In genomic region chr9:131001990-131002389, GRCh38 we compare ENCODE assay signal across 23 cellular contexts. TPM values are rescaled to one million over a fixed set of nuclear protein-coding genes. Genes with fewer than 3 reads are reported as not detected.
"Had no signal": no experiment of that assay in that cellular context is flagged by ENCODE, and none has a peak within 500 bp of the region (broad histone marks: within the 10 kb centered on the region; RNA-seq: fewer than 3 reads in every experiment).

No MANE protein-coding gene starts in this region.

- H3K4me3 ChIP-seq: colonic mucosa, coronary artery, dorsolateral prefrontal cortex, esophagus muscularis mucosa, esophagus squamous epithelium, gastrocnemius medialis, gastroesophageal sphincter, heart left ventricle, heart right ventricle had no signal

- H3K27ac ChIP-seq: colonic mucosa, coronary artery, dorsolateral prefrontal cortex, epithelial cell of prostate, esophagus muscularis mucosa, esophagus squamous epithelium, foreskin keratinocyte, gastrocnemius medialis, gastroesophageal sphincter, heart left ventricle, heart right ventricle had no signal

- DNase-seq: colonic mucosa; cortex of kidney; dermis blood vessel endothelial cell; dorsolateral prefrontal cortex; effector CD4-positive, alpha-beta T cell; effector CD8-positive, alpha-beta T cell; effector memory CD4-positive, alpha-beta T cell; effector memory CD8-positive, alpha-beta T cell; erythroblast; esophagus squamous epithelium; foreskin fibroblast; foreskin keratinocyte; foreskin melanocyte; gastrocnemius medialis; glutamatergic neuron; head of caudate nucleus; heart right ventricle had no signal

- H3K9me3 ChIP-seq: colonic mucosa, esophagus muscularis mucosa, esophagus squamous epithelium, gastrocnemius medialis, gastroesophageal sphincter, heart left ventricle had no signal

- H3K27me3 ChIP-seq: colonic mucosa had no signal

- H3K36me3 ChIP-seq: colonic mucosa, esophagus muscularis mucosa, esophagus squamous epithelium, gastrocnemius medialis, gastroesophageal sphincter, heart left ventricle, heart right ventricle had no signal

- ATAC-seq: effector memory CD8-positive, alpha-beta T cell; esophagus mucosa; foreskin keratinocyte; gastrocnemius medialis; gastroesophageal sphincter; heart left ventricle; heart right ventricle had no signal

- H3K4me1 ChIP-seq: colonic mucosa, esophagus squamous epithelium, foreskin keratinocyte, gastrocnemius medialis had no signal

RNA-seq across cellular contexts. Expression of gene LAMC3, which starts 7.0 kb away (rescaled TPM):
- total RNA-seq: foreskin keratinocyte had no signal
